Comparison of ENCODE assay signal across 17 cellular contexts in genomic region chr4:101224358-101225218, GRCh38.
DNase-seq lines count a peak whose midpoint lies in the region; ATAC-seq and TF ChIP-seq lines count a peak whose summit lies in the region.
"Had no signal": no experiment of that assay in that cellular context is flagged by ENCODE, and none has a peak within 500 bp of the region (broad histone marks: within the 10 kb centered on the region; RNA-seq: fewer than 3 reads in every experiment).

No MANE protein-coding gene starts in this region.

- no peaks in the 10 kb centered on the region for H3K36me3 ChIP-seq in osteoblast (ENCODE audit: insufficient read depth, low read length)
- H3K36me3 ChIP-seq: BLaER1, SJSA1 had no signal

- H2AFZ ChIP-seq in osteoblast (ENCODE audit: low read length), result no peak overlapping the region

- H3K27me3 Mint-ChIP-seq in activated B cell treated with CpG ODN at 0.5 μM for 24 hours (no peaks in the 10 kb centered on the region), glutamatergic neuron (ENCODE audit: unreplicated experiment) (no peaks in the 10 kb centered on the region)
- no peaks in the 10 kb centered on the region for H3K27me3 Mint-ChIP-seq in natural killer cell treated with Interleukin-12 subunit alpha and Interleukin-12 subunit beta and Interleukin-15 and Interleukin-18, amount 100 ng/mL, for 72 hours

- peaks cover 60% of the 10 kb centered on the region for H3K4me1 Mint-ChIP-seq in activated B cell treated with CpG ODN at 0.5 μM for 24 hours
- peaks cover 41 to 44% of the 10 kb centered on the region in 2 donors for H3K4me1 Mint-ChIP-seq in natural killer cell treated with Interleukin-12 subunit alpha and Interleukin-12 subunit beta and Interleukin-15 and Interleukin-18, amount 100 ng/mL, for 72 hours (ENCODE audit: low read depth in 2 of 2)
- peaks cover 18% of the 10 kb centered on the region for H3K4me1 Mint-ChIP-seq in glutamatergic neuron (ENCODE audit: low read depth, unreplicated experiment)

- H3K79me2 ChIP-seq in osteoblast (ENCODE audit: insufficient read depth, low read length), result peaks cover 79% of the 10 kb centered on the region

- intact Hi-C loops in activated B cell treated with CpG ODN at 0.5 μM for 24 hours (cut with micrococcal nuclease), result no loop called here

- no peak overlapping the region for H3K4me3 ChIP-seq in osteoblast (ENCODE audit: insufficient read depth, low read length)
- H3K4me3 ChIP-seq: BLaER1, SJSA1 had no signal

- TF ChIP-seq CTCF in activated B cell treated with CpG ODN at 0.5 μM for 24 hours (IDR thresholded peaks at IDR 0.05), result no peak
- TF ChIP-seq CTCF in osteoblast (IDR thresholded peaks at IDR 0.05; ENCODE audit: extremely low read depth, low read depth, low read length), result no peak
- TF ChIP-seq CTCF in glutamatergic neuron (IDR thresholded peaks at IDR 0.05; ENCODE audit: partially characterized antibody, unreplicated experiment), result no peak

- H3K36me3 Mint-ChIP-seq in activated B cell treated with CpG ODN at 0.5 μM for 24 hours (ENCODE audit: low read depth) (no peaks in the 10 kb centered on the region), glutamatergic neuron (ENCODE audit: unreplicated experiment) (no peaks in the 10 kb centered on the region)
- no peaks in the 10 kb centered on the region for H3K36me3 Mint-ChIP-seq in natural killer cell treated with Interleukin-12 subunit alpha and Interleukin-12 subunit beta and Interleukin-15 and Interleukin-18, amount 100 ng/mL, for 72 hours

- ATAC-seq in HG03175 (IDR thresholded peaks at IDR 0.05; ENCODE audit: unreplicated experiment), result peak; percentile 51
- no peak for ATAC-seq in activated B cell treated with CpG ODN at 0.5 μM for 24 hours (ENCODE audit: low read depth)
- peak; percentile 61 to 73 for ATAC-seq in natural killer cell treated with Interleukin-12 subunit alpha and Interleukin-12 subunit beta and Interleukin-15 and Interleukin-18, amount 100 ng/mL, for 72 hours
- no peak for ATAC-seq in GM18907 (IDR thresholded peaks at IDR 0.05; ENCODE audit: unreplicated experiment)

- no peaks in the 10 kb centered on the region for H3K27me3 ChIP-seq in osteoblast (ENCODE audit: insufficient read depth, low read length)
- H3K27me3 ChIP-seq: BLaER1, SJSA1 had no signal

- H3K27ac Mint-ChIP-seq in activated B cell treated with CpG ODN at 0.5 μM for 24 hours, result peak overlapping the region; percentile 71
- peak overlapping the region; percentile 5 to 34 for H3K27ac Mint-ChIP-seq in natural killer cell treated with Interleukin-12 subunit alpha and Interleukin-12 subunit beta and Interleukin-15 and Interleukin-18, amount 100 ng/mL, for 72 hours
- H3K27ac Mint-ChIP-seq in glutamatergic neuron (ENCODE audit: unreplicated experiment), result no peak overlapping the region

- CTCF ChIA-PET in activated B cell treated with CpG ODN at 0.5 μM for 24 hours (lab: Charles Lee), result interaction anchor here (1.0 to 1.2 kb wide), 2 partner anchors 12 to 506 kb away, joined by 3 to 4 read pairs; no protein-coding TSS in a partner anchor

- no peaks in the 10 kb centered on the region for H3K9me3 ChIP-seq in osteoblast (ENCODE audit: low read depth, low read length)
- H3K9me3 ChIP-seq: SJSA1 had no signal

- no peak overlapping the region for H3K4me3 Mint-ChIP-seq in activated B cell treated with CpG ODN at 0.5 μM for 24 hours
- H3K4me3 Mint-ChIP-seq in natural killer cell treated with Interleukin-12 subunit alpha and Interleukin-12 subunit beta and Interleukin-15 and Interleukin-18, amount 100 ng/mL, for 72 hours, result peak overlapping the region; percentile 67
- H3K4me3 Mint-ChIP-seq in glutamatergic neuron (ENCODE audit: unreplicated experiment), result no peak overlapping the region

- H3K27ac ChIP-seq in osteoblast (ENCODE audit: low read depth, low read length), result no peak overlapping the region
- H3K27ac ChIP-seq: BLaER1, SJSA1 had no signal

- POLR2A ChIA-PET in activated B cell treated with CpG ODN at 0.5 μM for 24 hours (lab: Charles Lee), result no interaction called here

- DNase-seq in activated B cell treated with CpG ODN at 0.5 μM for 24 hours (no peak), osteoblast (ENCODE audit: insufficient read length, low spot score, missing footprints) (no peak), NCI-H1417 treated with DMSO at 0.1 percent for 48 hours (lab: John Stamatoyannopoulos, UW) (no peak), glutamatergic neuron (no peak)
- no peak for DNase-seq in natural killer cell treated with Interleukin-12 subunit alpha and Interleukin-12 subunit beta and Interleukin-15 and Interleukin-18, amount 100 ng/mL, for 72 hours (ENCODE audit: low spot score)
- DNase-seq: Kasumi-1; NCI-H1436 treated with DMSO at 0.1 percent for 48 hours; NCI-H2081 treated with DMSO at 0.1 percent for 48 hours; NCI-H226; NCI-H526; NK-92 treated with Interleukin-12 subunit alpha and Interleukin-12 subunit beta, amount 100 ng/mL, for 24 hours; OCI-M1; RPMI8226 had no signal

- H3K9me3 Mint-ChIP-seq in activated B cell treated with CpG ODN at 0.5 μM for 24 hours (no peaks in the 10 kb centered on the region), glutamatergic neuron (ENCODE audit: unreplicated experiment) (no peaks in the 10 kb centered on the region)
- no peaks in the 10 kb centered on the region for H3K9me3 Mint-ChIP-seq in natural killer cell treated with Interleukin-12 subunit alpha and Interleukin-12 subunit beta and Interleukin-15 and Interleukin-18, amount 100 ng/mL, for 72 hours

- peaks cover 5% of the 10 kb centered on the region for H3K4me1 ChIP-seq in osteoblast (ENCODE audit: insufficient read depth, low read length)
- H3K4me1 ChIP-seq: BLaER1 had no signal

- H3K4me2 ChIP-seq in osteoblast (ENCODE audit: insufficient read depth, low read length), result no peak overlapping the region
- H3K4me2 ChIP-seq: BLaER1 had no signal

- no peaks in the 10 kb centered on the region for H4K20me1 ChIP-seq in osteoblast (ENCODE audit: insufficient read depth, low read length)

Comparison
In these comparisons a context has a peak if more than half of its experiments do, and no peak if none do; other contexts are left out.
1. ATAC-seq: peak in HG03175 (single experiment) and natural killer cell treated with Interleukin-12 subunit alpha and Interleukin-12 subunit beta and Interleukin-15 and Interleukin-18, amount 100 ng/mL, for 72 hours (2 of 2); none in activated B cell treated with CpG ODN at 0.5 μM for 24 hours (single experiment) and GM18907 (single experiment).